ENCODE assay signal across 10 cellular contexts in genomic region chr2:65576861-65577601, GRCh38.
A peak's percentile ranks its signal among the peaks of the same experiment; 100 is the strongest.
DNase-seq lines count a peak whose midpoint lies in the region; ATAC-seq and TF ChIP-seq lines count a peak whose summit lies in the region.
"Had no signal": no experiment of that assay in that cellular context is flagged by ENCODE, and none has a peak within 500 bp of the region (broad histone marks: within the 10 kb centered on the region; RNA-seq: fewer than 3 reads in every experiment).

No MANE protein-coding gene starts in this region.

- no peaks in the 10 kb centered on the region for H3K36me3 Mint-ChIP-seq in activated CD4-positive, alpha-beta T cell treated with anti-CD3 and anti-CD28 coated beads for 36 hours (ENCODE audit: low read depth)

- no peaks in the 10 kb centered on the region for H3K9me3 Mint-ChIP-seq in activated CD4-positive, alpha-beta T cell treated with anti-CD3 and anti-CD28 coated beads for 36 hours (ENCODE audit: low read depth)

- H3K4me1 ChIP-seq in vagina = peaks cover 17% of the 10 kb centered on the region

- intact Hi-C loops in activated CD4-positive, alpha-beta T cell treated with anti-CD3 and anti-CD28 coated beads for 36 hours (cut with DNase I, micrococcal nuclease) = no loop called here
- intact Hi-C loops in vagina (cut with DNase I) = no loop called here

- CTCF ChIA-PET in activated CD4-positive, alpha-beta T cell treated with anti-CD3 and anti-CD28 coated beads for 36 hours (lab: Charles Lee) = interaction anchor here (0.9 kb wide), 1 partner anchor 10 kb away, joined by 4 read pairs; no protein-coding TSS in a partner anchor

- TF ChIP-seq CTCF in astrocyte of the spinal cord (IDR thresholded peaks at IDR 0.05; ENCODE audit: low read depth, low read length) = no peak
- TF ChIP-seq CTCF in vagina (IDR thresholded peaks at IDR 0.05) = no peak

- H3K4me3 ChIP-seq in astrocyte of the spinal cord (ENCODE audit: low read depth, low read length) (no peak overlapping the region), vagina (no peak overlapping the region)

- peak; percentile 53 for ATAC-seq in activated CD4-positive, alpha-beta T cell treated with anti-CD3 and anti-CD28 coated beads for 36 hours
- ATAC-seq in GM21526 (IDR thresholded peaks at IDR 0.05; ENCODE audit: low FRiP score, unreplicated experiment) (no peak), HG02642 (IDR thresholded peaks at IDR 0.05; ENCODE audit: poor library complexity, unreplicated experiment) (no peak)

- POLR2A ChIA-PET in activated CD4-positive, alpha-beta T cell treated with anti-CD3 and anti-CD28 coated beads for 36 hours (lab: Charles Lee) = no interaction called here

- in situ Hi-C loops in astrocyte of the spinal cord (cut with HindIII; ENCODE audit: low sequenced_read_pairs) = no loop called here

- no peak overlapping the region for H3K4me3 Mint-ChIP-seq in activated CD4-positive, alpha-beta T cell treated with anti-CD3 and anti-CD28 coated beads for 36 hours

- no peak overlapping the region for H3K27ac Mint-ChIP-seq in activated CD4-positive, alpha-beta T cell treated with anti-CD3 and anti-CD28 coated beads for 36 hours

- no peak for TF ChIP-seq POLR2A in vagina (IDR thresholded peaks at IDR 0.05)

- no peaks in the 10 kb centered on the region for H3K36me3 ChIP-seq in vagina

- H3K27ac ChIP-seq in vagina = peak overlapping the region; percentile 44

- peaks cover 9% of the 10 kb centered on the region for H3K27me3 Mint-ChIP-seq in activated CD4-positive, alpha-beta T cell treated with anti-CD3 and anti-CD28 coated beads for 36 hours

- no peaks in the 10 kb centered on the region for H3K27me3 ChIP-seq in vagina

- peaks cover 3% of the 10 kb centered on the region for H3K4me1 Mint-ChIP-seq in activated CD4-positive, alpha-beta T cell treated with anti-CD3 and anti-CD28 coated beads for 36 hours

- no peaks in the 10 kb centered on the region for H3K9me3 ChIP-seq in vagina

- no peak for DNase-seq in activated CD4-positive, alpha-beta T cell treated with anti-CD3 and anti-CD28 coated beads for 36 hours
- no peak for DNase-seq in activated CD4-positive, alpha-beta T cell treated with anti-CD3 and anti-CD28 coated beads, Interleukin-2, amount 50 U/mL, for 1 hour
- peak; percentile 92 for DNase-seq in astrocyte of the spinal cord (ENCODE audit: low read depth, low spot score)
- DNase-seq in kidney glomerular epithelial cell (lab: John Stamatoyannopoulos, UW) = peak; percentile 82
- no peak for DNase-seq in vagina (ENCODE audit: extremely low spot score in 2 of 2)
- DNase-seq in NCI-H526 (lab: John Stamatoyannopoulos, UW) = no peak
- DNase-seq: AML-193; stimulated activated CD4-positive, alpha-beta T cell treated with anti-CD3 and anti-CD28 coated beads, Interleukin-2, amount 100 ng/mL, for 48 hours had no signal

Comparison
In these comparisons a context has a peak if more than half of its experiments do, and no peak if none do; other contexts are left out.
1. DNase-seq: peak in astrocyte of the spinal cord (single experiment) and kidney glomerular epithelial cell (single experiment); none in activated CD4-positive, alpha-beta T cell treated with anti-CD3 and anti-CD28 coated beads for 36 hours (single experiment), activated CD4-positive, alpha-beta T cell treated with anti-CD3 and anti-CD28 coated beads, Interleukin-2, amount 50 U/mL, for 1 hour (single experiment), vagina (0 of 2) and NCI-H526 (0 of 2).